ENCODE assay signal across 23 cellular contexts in genomic region chr5:128362398-128362797, GRCh38.
DNase-seq lines count a peak whose midpoint lies in the region; ATAC-seq, FAIRE-seq and TF ChIP-seq lines count a peak whose summit lies in the region.
"Had no signal": no experiment of that assay in that cellular context is flagged by ENCODE, and none has a peak within 500 bp of the region (broad histone marks: within the 10 kb centered on the region; RNA-seq: fewer than 3 reads in every experiment).

No MANE protein-coding gene starts in this region.

- no peak overlapping the region for H3K27ac ChIP-seq in H1 (ENCODE audit: low read depth, low read length)
- H3K27ac ChIP-seq in trophoblast cell (ENCODE audit: low read depth, low read length): no peak overlapping the region
- H3K27ac ChIP-seq in coronary artery: no peak overlapping the region
- H3K27ac ChIP-seq: 22Rv1, BLaER1, C4-2B had no signal

- no peaks in the 10 kb centered on the region for H3K4me1 ChIP-seq in H1 (replicated peaks in 1 of 4; ENCODE audit: control insufficient read depth in 3 of 4, insufficient read depth in 4 of 4, low read length in 3 of 4)
- H3K4me1 ChIP-seq in trophoblast cell (ENCODE audit: control insufficient read depth in 1 of 2, insufficient read depth in 2 of 2, low read length in 2 of 2): no peaks in the 10 kb centered on the region
- H3K4me1 ChIP-seq: BLaER1, HAP-1 had no signal

- H3K4me3 Mint-ChIP-seq in nephron: no peak overlapping the region
- no peak overlapping the region for H3K4me3 Mint-ChIP-seq in activated CD8-positive, alpha-beta T cell treated with anti-CD3 and anti-CD28 coated beads for 36 hours
- H3K4me3 Mint-ChIP-seq: B cell; CD4-positive, CD25-positive, alpha-beta regulatory T cell; CD8-positive, alpha-beta T cell; GM23338 had no signal

- peaks cover 43% of the 10 kb centered on the region for H3K36me3 Mint-ChIP-seq in nephron (ENCODE audit: low read depth)
- no peaks in the 10 kb centered on the region for H3K36me3 Mint-ChIP-seq in activated CD8-positive, alpha-beta T cell treated with anti-CD3 and anti-CD28 coated beads for 36 hours (ENCODE audit: low read depth)
- H3K36me3 Mint-ChIP-seq: CD4-positive, CD25-positive, alpha-beta regulatory T cell; CD8-positive, alpha-beta T cell had no signal

- H3K18ac ChIP-seq in H1 (ENCODE audit: extremely low read depth, low read length) (no peak overlapping the region), trophoblast cell (ENCODE audit: low read length) (no peak overlapping the region)

- H2BK20ac ChIP-seq in H1 (ENCODE audit: low read length): no peak overlapping the region

- H3K56ac ChIP-seq in H1 (replicated peaks; ENCODE audit: insufficient read length, low read depth, low read length): no peak overlapping the region

- TF ChIP-seq EP300 in H1 (IDR thresholded peaks at IDR 0.05; ENCODE audit: borderline replicate concordance in 1 of 2, low read depth in 2 of 2, low read length in 2 of 2): no peak

- H3K14ac ChIP-seq in H1 (ENCODE audit: insufficient read length) (no peak overlapping the region), trophoblast cell (ENCODE audit: low read length) (no peak overlapping the region)

- no peak overlapping the region for H3K4ac ChIP-seq in H1 (replicated peaks; ENCODE audit: insufficient read length, low read depth, low read length)
- no peak overlapping the region for H3K4ac ChIP-seq in trophoblast cell (ENCODE audit: low read depth, low read length)

- WGBS in H1 (ENCODE audit: extremely low coverage in 1 of 2, insufficient coverage in 1 of 2, insufficient read length in 1 of 2, insufficient replicate concordance in 2 of 2, low coverage in 1 of 2, low lambda C conversion rate in 2 of 2, missing lambda C conversion rate in 1 of 2), 2 experiments: 91% methylated on average over 4 of the region's 4 CpGs; no CpG with 5 or more reads in 1 of the 2 experiments
- no CpG with 5 or more reads among the region's 4 CpGs for WGBS in trophoblast cell (ENCODE audit: extremely low coverage, insufficient coverage, insufficient read length)

- H3K27me3 ChIP-seq in H1 (replicated peaks in 1 of 4; ENCODE audit: control insufficient read depth in 3 of 4, extremely low read depth in 1 of 4, insufficient read depth in 3 of 4, low read length in 3 of 4) (no peaks in the 10 kb centered on the region), trophoblast cell (ENCODE audit: insufficient read depth, low read length) (no peaks in the 10 kb centered on the region)
- H3K27me3 ChIP-seq: BLaER1 had no signal

- TF ChIP-seq POLR2A in H1 (IDR thresholded peaks at IDR 0.05; ENCODE audit: control extremely low read depth in 1 of 2, low read depth in 2 of 2, low read length in 2 of 2): no peak

- H4K5ac ChIP-seq in H1 (ENCODE audit: insufficient read length, low read depth, low read length): no peak overlapping the region

- POLR2A ChIA-PET in H1 (lab: Charles Lee; ENCODE audit: partially characterized antibody): no interaction called here
- POLR2A ChIA-PET in activated CD8-positive, alpha-beta T cell treated with anti-CD3 and anti-CD28 coated beads for 36 hours (lab: Charles Lee): no interaction called here

- H2AK5ac ChIP-seq in H1 (ENCODE audit: low read depth, low read length) (no peak overlapping the region), trophoblast cell (ENCODE audit: low read length) (no peak overlapping the region)

- H2AFZ ChIP-seq in H1 (ENCODE audit: low read length) (no peak overlapping the region), trophoblast cell (ENCODE audit: insufficient read depth, low read length, poor library complexity) (no peak overlapping the region)
- H2AFZ ChIP-seq: GM23338 had no signal

- H4K91ac ChIP-seq in H1 (replicated peaks; ENCODE audit: insufficient read length, low read length) (no peak overlapping the region), trophoblast cell (ENCODE audit: low read depth, low read length) (no peak overlapping the region)

- H3K9me3 Mint-ChIP-seq in nephron: no peaks in the 10 kb centered on the region
- H3K9me3 Mint-ChIP-seq in activated CD8-positive, alpha-beta T cell treated with anti-CD3 and anti-CD28 coated beads for 36 hours: no peaks in the 10 kb centered on the region
- H3K9me3 Mint-ChIP-seq: CD4-positive, CD25-positive, alpha-beta regulatory T cell; CD8-positive, alpha-beta T cell; GM23338 had no signal

- H3K23ac ChIP-seq in H1 (ENCODE audit: insufficient read length) (no peak overlapping the region), trophoblast cell (ENCODE audit: low read length) (no peak overlapping the region)

- no peaks in the 10 kb centered on the region for H4K20me1 ChIP-seq in H1 (replicated peaks in 1 of 2; ENCODE audit: control insufficient read depth in 1 of 2, insufficient read depth in 2 of 2, low read length in 2 of 2)
- H4K20me1 ChIP-seq: BLaER1 had no signal

- CTCF ChIA-PET in H1 (lab: Charles Lee; ENCODE audit: partially characterized antibody): interaction anchor here (1.5 kb wide), 1 partner anchor 8 kb away, joined by 4 read pairs; no protein-coding TSS in a partner anchor
- CTCF ChIA-PET in activated CD8-positive, alpha-beta T cell treated with anti-CD3 and anti-CD28 coated beads for 36 hours (lab: Charles Lee): no interaction called here

- DNase-seq in NCI-H146 (lab: John Stamatoyannopoulos, UW) (peak; percentile 13), NCI-H146 treated with DMSO at 0.1 percent for 48 hours (lab: John Stamatoyannopoulos, UW; ENCODE audit: unreplicated experiment) (no peak), H1 (ENCODE audit: low read depth in 1 of 2, low spot score in 2 of 2) (no peak), trophoblast cell (peak in 1 of 2 donors; percentile 25), coronary artery (ENCODE audit: low spot score) (no peak)
- DNase-seq in activated T-cell treated with anti-CD3 and anti-CD28 coated beads, Interleukin-2, amount 50 U/mL, for 48 hours: no peak
- DNase-seq in activated CD8-positive, alpha-beta T cell treated with anti-CD3 and anti-CD28 coated beads for 36 hours: no peak
- DNase-seq: Caco-2; CD4-positive, CD25-positive, alpha-beta regulatory T cell; CD8-positive, alpha-beta T cell; DND-41 had no signal

- TF ChIP-seq CTCF in H1 (IDR thresholded peaks at IDR 0.05; ENCODE audit: control extremely low read depth in 1 of 3, insufficient read depth in 1 of 3, low read depth in 1 of 3, low read length in 3 of 3): no peak
- TF ChIP-seq CTCF in nephron (IDR thresholded peaks at IDR 0.05; ENCODE audit: unreplicated experiment in 3 of 3): no peak
- no peak for TF ChIP-seq CTCF in coronary artery (IDR thresholded peaks at IDR 0.05)
- TF ChIP-seq CTCF in activated CD8-positive, alpha-beta T cell treated with anti-CD3 and anti-CD28 coated beads for 36 hours (IDR thresholded peaks at IDR 0.05): no peak

- no peak overlapping the region for H3K9ac ChIP-seq in H1 (replicated peaks in 1 of 4; ENCODE audit: extremely low read depth in 1 of 4, low read depth in 3 of 4, low read length in 3 of 4)
- peak overlapping the region; percentile 34 for H3K9ac ChIP-seq in trophoblast cell (ENCODE audit: low read length)
- H3K9ac ChIP-seq: BLaER1 had no signal

- intact Hi-C loops in activated CD8-positive, alpha-beta T cell treated with anti-CD3 and anti-CD28 coated beads for 36 hours (cut with micrococcal nuclease): no loop called here

- H3K27ac Mint-ChIP-seq in nephron: peak overlapping the region in 2 of 3 experiments; percentile 31 to 38
- no peak overlapping the region for H3K27ac Mint-ChIP-seq in activated CD8-positive, alpha-beta T cell treated with anti-CD3 and anti-CD28 coated beads for 36 hours
- H3K27ac Mint-ChIP-seq: B cell; CD4-positive, CD25-positive, alpha-beta regulatory T cell; CD8-positive, alpha-beta T cell; GM23338 had no signal

- no peaks in the 10 kb centered on the region for H3K79me2 ChIP-seq in H1 (ENCODE audit: control insufficient read depth in 1 of 2, insufficient read depth in 2 of 2, low read length in 2 of 2)
- no peaks in the 10 kb centered on the region for H3K79me2 ChIP-seq in trophoblast cell (ENCODE audit: control insufficient read depth, insufficient read depth, low read length, poor library complexity)

- H4K8ac ChIP-seq in H1 (ENCODE audit: extremely low read depth, insufficient read depth, low read length): no peak overlapping the region
- H4K8ac ChIP-seq in trophoblast cell (ENCODE audit: low read depth, low read length): no peak overlapping the region

- H3K4me2 ChIP-seq in H1 (ENCODE audit: insufficient read depth in 1 of 2, low read depth in 2 of 2, low read length in 2 of 2) (no peak overlapping the region), trophoblast cell (ENCODE audit: low read length) (no peak overlapping the region)
- H3K4me2 ChIP-seq: BLaER1, GM23338 had no signal

- H3K4me3 ChIP-seq in H1 (ENCODE audit: extremely low read depth in 1 of 4, insufficient read depth in 2 of 4, low read depth in 3 of 4, low read length in 4 of 4) (no peak overlapping the region), trophoblast cell (ENCODE audit: low read depth, low read length) (no peak overlapping the region), coronary artery (no peak overlapping the region)
- H3K4me3 ChIP-seq: BLaER1, GM23338, HAP-1 had no signal

- no peaks in the 10 kb centered on the region for H3K9me3 ChIP-seq in H1 (ENCODE audit: insufficient read depth in 2 of 2, low read depth in 1 of 2, low read length in 1 of 2)
- no peaks in the 10 kb centered on the region for H3K9me3 ChIP-seq in trophoblast cell (ENCODE audit: insufficient read depth, low read depth, low read length)
- H3K9me3 ChIP-seq: BLaER1, Caco-2, HAP-1 had no signal

- no peak for TF ChIP-seq RAD21 in H1 (IDR thresholded peaks at IDR 0.05 in 1 of 2, conservative IDR thresholded peaks at IDR 0.05 in 1 of 2; ENCODE audit: low read depth in 2 of 2, low read length in 2 of 2)

- H3K4me1 Mint-ChIP-seq in nephron: peaks cover 18% of the 10 kb centered on the region
- no peaks in the 10 kb centered on the region for H3K4me1 Mint-ChIP-seq in activated CD8-positive, alpha-beta T cell treated with anti-CD3 and anti-CD28 coated beads for 36 hours (ENCODE audit: low read depth)
- H3K4me1 Mint-ChIP-seq: B cell; CD4-positive, CD25-positive, alpha-beta regulatory T cell; GM23338 had no signal

- H2BK120ac ChIP-seq in H1 (replicated peaks; ENCODE audit: low read depth, low read length) (no peak overlapping the region), trophoblast cell (ENCODE audit: insufficient read depth, low read length, poor library complexity) (no peak overlapping the region)

- no peak overlapping the region for H2BK15ac ChIP-seq in H1 (ENCODE audit: low read length)

- H3K36me3 ChIP-seq in H1 (ENCODE audit: control insufficient read depth in 2 of 4, insufficient read depth in 4 of 4, low read length in 3 of 4): no peaks in the 10 kb centered on the region; a peak in 2 of 8 replicates
- peaks cover 2 to 6% of the 10 kb centered on the region in 2 experiments for H3K36me3 ChIP-seq in trophoblast cell (ENCODE audit: control insufficient read depth in 1 of 2, insufficient read depth in 2 of 2, low read length in 2 of 2)
- H3K36me3 ChIP-seq: BLaER1 had no signal

- no peaks in the 10 kb centered on the region for H3K23me2 ChIP-seq in H1 (ENCODE audit: low read depth, low read length)

- H3K79me1 ChIP-seq in H1 (ENCODE audit: low read depth, low read length) (no peaks in the 10 kb centered on the region), trophoblast cell (ENCODE audit: low read length) (no peaks in the 10 kb centered on the region)

- FAIRE-seq in H1 (lab: Jason Lieb, UNC): no peak
- FAIRE-seq: A204.1, G401.6, GM12892, GM19239, H54 had no signal

- no peak for ATAC-seq in activated CD8-positive, alpha-beta T cell treated with anti-CD3 and anti-CD28 coated beads for 36 hours
- ATAC-seq: CD8-positive, alpha-beta T cell; GM23338 had no signal

- no peak overlapping the region for H2BK12ac ChIP-seq in H1 (ENCODE audit: low read depth, low read length)
- H2BK12ac ChIP-seq in trophoblast cell (ENCODE audit: low read length): no peak overlapping the region

- no peaks in the 10 kb centered on the region for H3K27me3 Mint-ChIP-seq in nephron (ENCODE audit: low read depth)
- no peaks in the 10 kb centered on the region for H3K27me3 Mint-ChIP-seq in activated CD8-positive, alpha-beta T cell treated with anti-CD3 and anti-CD28 coated beads for 36 hours
- H3K27me3 Mint-ChIP-seq: B cell; CD4-positive, CD25-positive, alpha-beta regulatory T cell had no signal

- H4K12ac ChIP-seq in trophoblast cell (ENCODE audit: low read depth, low read length): no peak overlapping the region

- H2BK5ac ChIP-seq in H1 (ENCODE audit: low read depth, low read length) (no peak overlapping the region), trophoblast cell (ENCODE audit: low read depth, low read length, poor library complexity) (no peak overlapping the region)
